Comparison of ENCODE assay signal across 15 cellular contexts in the genomic region with DNA sequence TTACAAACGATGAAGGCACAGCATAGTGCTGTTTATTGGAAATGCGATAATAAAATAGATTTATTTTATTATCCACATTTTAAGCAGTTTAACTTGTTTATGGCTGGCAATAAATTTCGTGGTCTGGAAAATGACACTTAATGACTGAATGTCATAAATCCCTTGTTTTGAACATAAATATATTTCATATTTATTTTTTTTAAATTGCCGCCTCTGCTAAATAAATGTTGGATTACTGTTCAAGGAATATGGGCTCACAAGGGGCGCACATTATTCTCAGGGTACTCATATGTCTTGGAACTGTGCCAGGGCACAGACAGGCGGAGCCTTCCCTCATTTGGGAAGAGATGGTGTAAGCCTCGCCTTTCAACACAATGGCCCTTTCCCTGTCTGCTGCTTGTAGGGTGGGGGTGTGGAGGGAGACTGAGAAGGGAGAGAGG.
"Had no signal": no experiment of that assay in that cellular context is flagged by ENCODE, and none has a peak within 500 bp of the region (broad histone marks: within the 10 kb centered on the region; RNA-seq: fewer than 3 reads in every experiment).

No MANE protein-coding gene starts in this region.

- H3K4me3 Mint-ChIP-seq: activated CD4-positive, alpha-beta T cell treated with anti-CD3 and anti-CD28 coated beads, Interleukin-2, amount 10 ng/mL, durations not matched to agents 7 days and 5 days; activated naive CD4-positive, alpha-beta T cell treated with anti-CD3 and anti-CD28 coated beads for 36 hours; activated naive CD8-positive, alpha-beta T cell treated with anti-CD3 and anti-CD28 coated beads, Interleukin-2, amount 50 U/mL, for 24 hours; activated T-helper 17 cell treated with anti-CD3 and anti-CD28 coated beads, Interleukin-2, amount 50 U/mL, for 72 hours; mesothelial cell of epicardium; nephron progenitor cell had no signal

- H3K27ac ChIP-seq: breast epithelium, gastrocnemius medialis, heart left ventricle, psoas muscle, right lobe of liver, thoracic aorta had no signal

- DNase-seq: activated CD4-positive, alpha-beta T cell treated with anti-CD3 and anti-CD28 coated beads, Interleukin-2, amount 10 ng/mL, durations not matched to agents 7 days and 5 days; activated naive CD4-positive, alpha-beta T cell treated with anti-CD3 and anti-CD28 coated beads for 36 hours; activated naive CD8-positive, alpha-beta T cell treated with anti-CD3 and anti-CD28 coated beads, Interleukin-2, amount 50 U/mL, for 24 hours; aorta; gastrocnemius medialis; heart left ventricle; left cardiac atrium; nephron progenitor cell; psoas muscle; right lobe of liver had no signal

- H3K4me3 ChIP-seq: breast epithelium, gastrocnemius medialis, heart left ventricle, lung, psoas muscle, right lobe of liver, thoracic aorta had no signal

- H3K36me3 Mint-ChIP-seq: mesothelial cell of epicardium had no signal

- H3K4me1 Mint-ChIP-seq: activated CD4-positive, alpha-beta T cell treated with anti-CD3 and anti-CD28 coated beads, Interleukin-2, amount 10 ng/mL, durations not matched to agents 7 days and 5 days; activated naive CD8-positive, alpha-beta T cell treated with anti-CD3 and anti-CD28 coated beads, Interleukin-2, amount 50 U/mL, for 24 hours; activated T-helper 17 cell treated with anti-CD3 and anti-CD28 coated beads, Interleukin-2, amount 50 U/mL, for 72 hours had no signal

- H3K27ac Mint-ChIP-seq: activated CD4-positive, alpha-beta T cell treated with anti-CD3 and anti-CD28 coated beads, Interleukin-2, amount 10 ng/mL, durations not matched to agents 7 days and 5 days; activated naive CD4-positive, alpha-beta T cell treated with anti-CD3 and anti-CD28 coated beads for 36 hours; activated naive CD8-positive, alpha-beta T cell treated with anti-CD3 and anti-CD28 coated beads, Interleukin-2, amount 50 U/mL, for 24 hours; activated T-helper 17 cell treated with anti-CD3 and anti-CD28 coated beads, Interleukin-2, amount 50 U/mL, for 72 hours; mesothelial cell of epicardium; nephron progenitor cell had no signal

- H3K36me3 ChIP-seq: breast epithelium, gastrocnemius medialis, heart left ventricle, right lobe of liver, thoracic aorta had no signal

- H3K27me3 ChIP-seq: breast epithelium, right lobe of liver had no signal

- H3K9me3 Mint-ChIP-seq: activated CD4-positive, alpha-beta T cell treated with anti-CD3 and anti-CD28 coated beads, Interleukin-2, amount 10 ng/mL, durations not matched to agents 7 days and 5 days; activated naive CD4-positive, alpha-beta T cell treated with anti-CD3 and anti-CD28 coated beads for 36 hours; activated naive CD8-positive, alpha-beta T cell treated with anti-CD3 and anti-CD28 coated beads, Interleukin-2, amount 50 U/mL, for 24 hours; activated T-helper 17 cell treated with anti-CD3 and anti-CD28 coated beads, Interleukin-2, amount 50 U/mL, for 72 hours; nephron progenitor cell had no signal

- ATAC-seq: activated naive CD8-positive, alpha-beta T cell treated with anti-CD3 and anti-CD28 coated beads, Interleukin-2, amount 50 U/mL, for 24 hours; activated T-helper 17 cell treated with anti-CD3 and anti-CD28 coated beads, Interleukin-2, amount 50 U/mL, for 72 hours; gastrocnemius medialis; heart left ventricle; left cardiac atrium; psoas muscle; right lobe of liver had no signal

- H3K4me1 ChIP-seq: breast epithelium, heart left ventricle, psoas muscle, right lobe of liver had no signal

- H3K9me3 ChIP-seq: breast epithelium, gastrocnemius medialis, heart left ventricle, psoas muscle, right lobe of liver, thoracic aorta had no signal
